Comparison of ENCODE assay signal across 15 cellular contexts in the genomic region with DNA sequence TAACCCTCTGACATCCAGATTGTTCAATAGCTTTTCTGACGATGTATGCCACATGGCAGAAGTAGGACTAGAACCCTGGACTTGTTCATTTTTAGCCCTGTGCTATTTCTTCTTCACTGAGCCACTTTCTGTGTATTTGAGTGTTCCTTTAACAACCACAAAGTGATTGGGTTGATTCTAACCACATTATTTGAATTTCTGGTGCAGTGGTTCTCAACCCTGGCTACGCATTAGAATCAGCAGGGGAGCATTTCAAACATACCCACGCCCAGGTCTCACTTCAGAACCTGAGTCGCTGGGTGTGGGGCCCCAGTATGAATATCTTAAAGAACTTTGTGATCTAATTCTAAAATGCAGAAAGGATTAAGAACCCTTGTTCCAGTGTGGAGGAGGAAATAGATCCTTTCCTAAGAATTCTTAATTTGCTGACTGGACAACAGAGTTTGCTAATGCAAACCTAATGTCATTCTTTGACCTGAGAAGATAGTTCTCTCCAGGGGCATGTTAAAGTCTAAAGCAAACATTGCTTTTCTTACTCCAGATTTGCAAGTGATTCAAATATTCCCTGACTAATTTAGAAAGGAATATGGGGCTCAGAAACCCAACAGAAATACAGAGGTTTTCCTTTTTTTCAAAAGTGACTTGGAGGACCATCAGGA.
A peak's percentile ranks its signal among the peaks of the same experiment; 100 is the strongest.
DNase-seq lines count a peak whose midpoint lies in the region; ATAC-seq, FAIRE-seq and TF ChIP-seq lines count a peak whose summit lies in the region.
"Had no signal": no experiment of that assay in that cellular context is flagged by ENCODE, and none has a peak within 500 bp of the region (broad histone marks: within the 10 kb centered on the region; RNA-seq: fewer than 3 reads in every experiment).

No MANE protein-coding gene starts in this region.

- intact Hi-C loops in posterior cingulate gyrus (cut with DNase I) = no loop called here

- H3K27ac Mint-ChIP-seq in endothelial cell (ENCODE audit: unreplicated experiment) = no peak overlapping the region

- ATAC-seq in GM19463 (IDR thresholded peaks at IDR 0.05; ENCODE audit: unreplicated experiment) = peak; percentile 88
- peak; percentile 72 for ATAC-seq in HG02943 (IDR thresholded peaks at IDR 0.05; ENCODE audit: low read depth, unreplicated experiment)
- ATAC-seq: pancreas had no signal

- no peak for TF ChIP-seq CTCF in endothelial cell (IDR thresholded peaks at IDR 0.05; ENCODE audit: unreplicated experiment)

- no peak for DNase-seq in GM18507 (ENCODE audit: extremely low spot score, insufficient read length, low read depth)
- peak; percentile 30 for DNase-seq in NAMALWA (ENCODE audit: low spot score)
- no peak for DNase-seq in endothelial cell (ENCODE audit: low spot score)
- no peak for DNase-seq in posterior cingulate gyrus
- DNase-seq in NCI-H1417 (lab: John Stamatoyannopoulos, UW) = no peak
- DNase-seq in UCSD-AML1 (lab: John Stamatoyannopoulos, UW; ENCODE audit: unreplicated experiment) = no peak
- DNase-seq: activated CD4-positive, alpha-beta T cell treated with anti-CD3 and anti-CD28 coated beads, Interleukin-2, amount 50 U/mL, for 4 hours; activated naive CD4-positive, alpha-beta T cell; Kasumi-1; pancreas; PC-9; T-helper 1 cell; uterus had no signal

- FAIRE-seq in GM18507 (lab: Jason Lieb, UNC) = peak; percentile 62
- FAIRE-seq: pancreas had no signal

- peaks cover 2% of the 10 kb centered on the region for H3K27me3 Mint-ChIP-seq in endothelial cell (ENCODE audit: unreplicated experiment)

- no peaks in the 10 kb centered on the region for H3K36me3 Mint-ChIP-seq in endothelial cell (ENCODE audit: low read depth, unreplicated experiment)

- no peak overlapping the region for H3K4me3 Mint-ChIP-seq in endothelial cell (ENCODE audit: unreplicated experiment)

- H3K9me3 Mint-ChIP-seq in endothelial cell (ENCODE audit: unreplicated experiment) = no peaks in the 10 kb centered on the region

- H3K4me1 Mint-ChIP-seq in endothelial cell (ENCODE audit: unreplicated experiment) = no peaks in the 10 kb centered on the region
